Comparison of ENCODE assay signal across 4 cellular contexts in the genomic region with DNA sequence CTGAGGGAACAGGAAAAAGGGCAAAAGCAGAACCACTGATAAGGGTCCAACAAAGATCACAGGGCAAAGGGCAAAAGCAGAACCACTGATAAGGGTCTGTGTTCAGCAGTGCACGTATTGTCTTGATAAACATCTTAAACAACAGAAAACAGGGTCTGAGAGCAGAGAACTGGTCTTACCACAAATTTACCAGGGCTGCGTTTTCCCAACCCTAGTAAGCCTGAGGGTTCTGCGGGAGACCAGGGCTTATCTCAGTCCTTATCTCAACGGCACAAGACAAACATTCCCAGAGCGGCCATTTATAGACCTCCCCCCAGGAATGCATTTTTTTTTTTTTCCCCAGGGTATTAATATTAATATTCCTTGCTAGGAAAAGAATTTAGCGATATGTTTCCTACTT. TPM values are rescaled to one million over a fixed set of nuclear protein-coding genes. Genes with fewer than 3 reads are reported as not detected.
"Had no signal": no experiment of that assay in that cellular context is flagged by ENCODE, and none has a peak within 500 bp of the region (broad histone marks: within the 10 kb centered on the region; RNA-seq: fewer than 3 reads in every experiment).

No MANE protein-coding gene starts in this region.

RNA-seq across cellular contexts. Expression of a gene that starts 19.7 kb away (rescaled TPM):
- total RNA-seq: GM23248, H7, HT-29, IMR-90 had no signal
- polyA plus RNA-seq: GM23248, IMR-90 had no signal
